8 cellular contexts compared by ENCODE assay signal in the genomic region with DNA sequence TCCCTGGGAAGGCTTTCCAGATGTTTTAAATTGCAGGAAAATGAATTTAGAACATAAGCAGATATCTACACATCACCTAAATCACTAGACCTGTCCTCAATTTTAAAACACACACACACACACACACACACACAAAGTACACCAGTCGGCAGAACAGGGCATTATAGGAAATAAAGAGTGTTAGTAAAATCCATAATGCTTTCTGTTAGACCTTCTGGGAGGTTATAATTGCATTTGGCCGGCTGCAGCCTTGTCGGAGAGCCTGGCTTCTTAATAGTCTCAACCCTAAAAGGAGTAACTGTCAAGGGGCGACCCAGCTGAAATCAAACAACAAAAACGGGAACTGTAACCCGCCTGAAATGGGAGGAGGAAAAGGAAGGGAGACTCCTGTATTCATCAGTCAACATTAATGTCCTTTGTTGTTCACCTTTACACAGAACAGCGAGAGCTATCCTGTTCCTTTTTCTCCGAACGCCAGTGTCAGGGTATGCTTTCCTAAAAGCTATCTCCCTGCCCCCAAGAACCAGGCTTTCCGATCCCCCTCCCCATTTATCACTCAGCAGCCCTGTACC. TPM values are rescaled to one million over a fixed set of nuclear protein-coding genes. Genes with fewer than 3 reads are reported as not detected.
DNase-seq lines count a peak whose midpoint lies in the region; ATAC-seq and TF ChIP-seq lines count a peak whose summit lies in the region.

No MANE protein-coding gene starts in this region.

- no peaks in the 10 kb centered on the region for H3K36me3 Mint-ChIP-seq in endodermal cell (ENCODE audit: low read depth)
- no peaks in the 10 kb centered on the region for H3K36me3 Mint-ChIP-seq in naive thymus-derived CD4-positive, alpha-beta T cell

- H3K4me3 ChIP-seq in BLaER1 (peak overlapping the region; percentile 84), endodermal cell (ENCODE audit: low read length) (peak overlapping the region; percentile 98)
- peak overlapping the region; percentile 94 for H3K4me3 ChIP-seq in naive thymus-derived CD4-positive, alpha-beta T cell (ENCODE audit: low read length)

- H3K36me3 ChIP-seq in BLaER1, result no peaks in the 10 kb centered on the region
- H3K36me3 ChIP-seq in endodermal cell (ENCODE audit: control insufficient read depth, insufficient read depth, low read length), result no peaks in the 10 kb centered on the region
- peaks cover 0 to 3% (median 0%) of the 10 kb centered on the region in 3 experiments for H3K36me3 ChIP-seq in naive thymus-derived CD4-positive, alpha-beta T cell (ENCODE audit: control insufficient read depth in 2 of 3, insufficient read depth in 3 of 3, low read length in 3 of 3)

- CTCF ChIA-PET in naive thymus-derived CD4-positive, alpha-beta T cell (lab: Charles Lee), result no interaction called here

- POLR2A ChIA-PET in naive thymus-derived CD4-positive, alpha-beta T cell (lab: Charles Lee), result interaction anchor here (1.0 to 1.7 kb wide), 2 partner anchors 12 to 245 kb away, joined by 3 to 5 read pairs; a partner anchor contains a TSS

- H3K27ac Mint-ChIP-seq in endodermal cell, result peak overlapping the region; percentile 32
- H3K27ac Mint-ChIP-seq in naive thymus-derived CD4-positive, alpha-beta T cell, result peak overlapping the region in 7 of 9 donors; percentile 5 to 73 (median 45)

- intact Hi-C loops in naive thymus-derived CD4-positive, alpha-beta T cell (cut with micrococcal nuclease), result loop anchor here in 1 of 2 donors (10.0 kb wide), 1 partner anchor 1110 kb away; a partner anchor contains a TSS

- H3K4me2 ChIP-seq in BLaER1, result peak overlapping the region; percentile 98

- H3K4me1 ChIP-seq in BLaER1 (peaks cover 28% of the 10 kb centered on the region), endodermal cell (ENCODE audit: control insufficient read depth, insufficient read depth, low read length) (no peaks in the 10 kb centered on the region)
- peaks cover 14 to 22% of the 10 kb centered on the region in 2 donors for H3K4me1 ChIP-seq in naive thymus-derived CD4-positive, alpha-beta T cell (ENCODE audit: control insufficient read depth in 2 of 2, insufficient read depth in 2 of 2, low read length in 2 of 2)

- WGBS in endodermal cell (ENCODE audit: insufficient coverage in 1 of 2, insufficient read length in 1 of 2), 2 experiments, result 0 to 1% methylated on average over 7 to 10 of the region's 10 CpGs

- DNase-seq in HCEC 1CT (peak; percentile 22), SKM-1 (lab: John Stamatoyannopoulos, UW; ENCODE audit: unreplicated experiment) (peak; percentile 14), endodermal cell (no peak)
- DNase-seq in naive thymus-derived CD4-positive, alpha-beta T cell, result peak in 7 of 9 donors; percentile 7 to 35 (median 17)

- H3K27ac ChIP-seq in BLaER1 (peak overlapping the region; percentile 73; the same call in 1 of the 2 replicates), endodermal cell (ENCODE audit: low read depth, low read length) (peak overlapping the region; percentile 93)
- peak overlapping the region; percentile 9 for H3K27ac ChIP-seq in naive thymus-derived CD4-positive, alpha-beta T cell (ENCODE audit: low read depth, low read length)

- peaks cover 6% of the 10 kb centered on the region; the same call in 1 of the 2 replicates for H3K27me3 ChIP-seq in BLaER1
- no peaks in the 10 kb centered on the region for H3K27me3 ChIP-seq in endodermal cell (ENCODE audit: control insufficient read depth, insufficient read depth, low read length, poor library complexity, severe bottlenecking)
- peaks cover 15 to 21% of the 10 kb centered on the region in 2 donors for H3K27me3 ChIP-seq in naive thymus-derived CD4-positive, alpha-beta T cell (ENCODE audit: control insufficient read depth in 2 of 2, insufficient read depth in 2 of 2, low read length in 2 of 2)

- peaks cover 25% of the 10 kb centered on the region for H3K4me1 Mint-ChIP-seq in endodermal cell
- H3K4me1 Mint-ChIP-seq in naive thymus-derived CD4-positive, alpha-beta T cell, result peaks cover 22 to 48% (median 37%) of the 10 kb centered on the region in 7 donors

- H3K27me3 Mint-ChIP-seq in endodermal cell (ENCODE audit: insufficient read depth), result no peaks in the 10 kb centered on the region
- peaks cover 37 to 48% (median 40%) of the 10 kb centered on the region in 5 donors for H3K27me3 Mint-ChIP-seq in naive thymus-derived CD4-positive, alpha-beta T cell

- H3K9me3 Mint-ChIP-seq in endodermal cell, result peaks cover 2% of the 10 kb centered on the region
- no peaks in the 10 kb centered on the region for H3K9me3 Mint-ChIP-seq in naive thymus-derived CD4-positive, alpha-beta T cell

- H3K9me3 ChIP-seq in BLaER1 (no peaks in the 10 kb centered on the region), endodermal cell (ENCODE audit: control insufficient read depth, low read length) (no peaks in the 10 kb centered on the region)
- H3K9me3 ChIP-seq in naive thymus-derived CD4-positive, alpha-beta T cell (ENCODE audit: control insufficient read depth in 2 of 3, low read length in 3 of 3), result no peaks in the 10 kb centered on the region

- H3K4me3 Mint-ChIP-seq in endodermal cell, result peak overlapping the region; percentile 93
- H3K4me3 Mint-ChIP-seq in naive thymus-derived CD4-positive, alpha-beta T cell, result peak overlapping the region; percentile 93 to 99 (median 96)

- no peak for ATAC-seq in naive thymus-derived CD4-positive, alpha-beta T cell
- ATAC-seq in GM18517 (IDR thresholded peaks at IDR 0.05; ENCODE audit: unreplicated experiment) (no peak), GM19395 (IDR thresholded peaks at IDR 0.05; ENCODE audit: unreplicated experiment) (no peak), GM21381 (IDR thresholded peaks at IDR 0.05; ENCODE audit: unreplicated experiment) (no peak)

- TF ChIP-seq CTCF in endodermal cell (conservative IDR thresholded peaks at IDR 0.05), result no peak

- peak overlapping the region; percentile 83 for H3K9ac ChIP-seq in BLaER1
- peak overlapping the region; percentile 78 for H3K9ac ChIP-seq in endodermal cell (ENCODE audit: extremely low read depth, low read length, poor library complexity, severe bottlenecking)

- 0 out of 2 replicates have a peak, but pooled peaks cover 7% of the 10 kb centered on the region for H4K20me1 ChIP-seq in BLaER1

RNA-seq across cellular contexts. Expression of a gene that starts 1.3 kb away (rescaled TPM):
- total RNA-seq in endodermal cell, result 10 to 100 TPM; 11.2 to 15.3 TPM
- 23.2 TPM for polyA plus RNA-seq in endodermal cell (2013, experiment 1 of 2)
- polyA plus RNA-seq in endodermal cell (2013, experiment 2 of 2), result 25.1 TPM
- total RNA-seq in naive thymus-derived CD4-positive, alpha-beta T cell, result 1 to 10 TPM in 4 of 5 experiments, under 1 TPM in 1; 0.19 to 3.1 (median 2.4) TPM
- under 1 TPM in 1 of 2 donors, not detected in 1; 0.16 TPM for polyA plus RNA-seq in naive thymus-derived CD4-positive, alpha-beta T cell

RNA-seq across cellular contexts. Expression of a gene that starts 1.6 kb away (rescaled TPM):
- 10 to 100 TPM; 20.3 to 20.4 TPM for total RNA-seq in endodermal cell
- 34.4 TPM for polyA plus RNA-seq in endodermal cell (2013, experiment 1 of 2)
- 36.0 TPM for polyA plus RNA-seq in endodermal cell (2013, experiment 2 of 2)
- total RNA-seq in naive thymus-derived CD4-positive, alpha-beta T cell, result 10 to 100 TPM; 19.5 to 38.8 (median 25.9) TPM
- polyA plus RNA-seq in naive thymus-derived CD4-positive, alpha-beta T cell, result 10 to 100 TPM; 25.0 to 28.0 TPM

Comparison
In these comparisons a context has a peak if more than half of its experiments do, and no peak if none do; other contexts are left out.
1. H3K27ac ChIP-seq: peak in every context shown above with its lines; median percentile 93 in endodermal cell; 73 in BLaER1; 9 in naive thymus-derived CD4-positive, alpha-beta T cell.